24 cellular contexts compared by ENCODE assay signal in the genomic region with DNA sequence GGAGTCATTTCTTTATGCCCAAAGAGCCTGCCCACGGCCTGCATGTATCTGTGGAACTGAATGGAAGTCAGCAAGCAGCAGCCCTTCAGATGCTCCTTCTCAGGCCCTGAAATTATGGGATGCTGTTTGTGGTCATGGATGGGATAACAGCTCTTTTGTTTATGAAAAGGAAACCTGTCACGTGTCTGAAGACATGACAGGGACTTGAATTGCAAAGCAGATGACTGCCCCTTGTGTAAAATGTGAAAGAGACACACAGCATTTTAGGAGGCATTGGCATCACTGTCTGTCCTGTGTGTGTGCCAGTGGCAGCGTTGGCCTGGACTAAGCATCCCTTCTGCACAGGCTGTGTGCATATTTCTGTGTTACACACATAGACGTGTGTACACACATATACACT.
DNase-seq lines count a peak whose midpoint lies in the region; ATAC-seq, FAIRE-seq and TF ChIP-seq lines count a peak whose summit lies in the region.
"Had no signal": no experiment of that assay in that cellular context is flagged by ENCODE, and none has a peak within 500 bp of the region (broad histone marks: within the 10 kb centered on the region; RNA-seq: fewer than 3 reads in every experiment).

No MANE protein-coding gene starts in this region.

- H3K4me3 Mint-ChIP-seq in activated T-cell treated with anti-CD3 and anti-CD28 coated beads, Interleukin-2, amount 50 U/mL, for 4 hours: no peak overlapping the region
- H3K4me3 Mint-ChIP-seq: B cell; CD4-positive, alpha-beta T cell had no signal

- H3K27me3 Mint-ChIP-seq in activated T-cell treated with anti-CD3 and anti-CD28 coated beads, Interleukin-2, amount 50 U/mL, for 4 hours (ENCODE audit: low read depth): peaks cover 8% of the 10 kb centered on the region
- H3K27me3 Mint-ChIP-seq: B cell; CD4-positive, alpha-beta T cell; IgD-negative memory B cell had no signal

- DNase-seq in Ammon's horn (ENCODE audit: low spot score): peak; percentile 70
- peak; percentile 46 for DNase-seq in NCI-H526 treated with DMSO at 0.1 percent for 48 hours (lab: John Stamatoyannopoulos, UW)
- peak; percentile 61 for DNase-seq in inferior parietal cortex (ENCODE audit: extremely low spot score)
- peak; percentile 81 for DNase-seq in pons (ENCODE audit: low spot score)
- no peak for DNase-seq in activated T-cell treated with anti-CD3 and anti-CD28 coated beads, Interleukin-2, amount 50 U/mL, for 4 hours
- no peak for DNase-seq in D721Med (ENCODE audit: insufficient read length, low spot score)
- DNase-seq in GM20000 (ENCODE audit: low spot score): no peak
- DNase-seq: 8988T; Calu3; CD4-positive, alpha-beta T cell; DMS53; Kasumi-1; NCI-H1092 treated with DMSO at 0.1 percent for 48 hours; NCI-H146; NCI-H2081; NCI-H82; OCI-M1; Right ventricle myocardium superior had no signal

- ATAC-seq in HG03565 (IDR thresholded peaks at IDR 0.05; ENCODE audit: unreplicated experiment): no peak
- ATAC-seq in activated T-cell treated with anti-CD3 and anti-CD28 coated beads, Interleukin-2, amount 50 U/mL, for 4 hours: no peak

- no peak for FAIRE-seq in D721Med (lab: Jason Lieb, UNC)
- FAIRE-seq: GM12892, GM18507, HTR-8/SVneo had no signal

- peaks cover 2% of the 10 kb centered on the region for H3K36me3 Mint-ChIP-seq in activated T-cell treated with anti-CD3 and anti-CD28 coated beads, Interleukin-2, amount 50 U/mL, for 4 hours (ENCODE audit: insufficient read depth)

- peaks cover 28% of the 10 kb centered on the region for H3K4me1 Mint-ChIP-seq in activated T-cell treated with anti-CD3 and anti-CD28 coated beads, Interleukin-2, amount 50 U/mL, for 4 hours (ENCODE audit: low read depth)

- H3K9me3 Mint-ChIP-seq in activated T-cell treated with anti-CD3 and anti-CD28 coated beads, Interleukin-2, amount 50 U/mL, for 4 hours: peaks cover 4% of the 10 kb centered on the region

- TF ChIP-seq CTCF in D721Med (IDR thresholded peaks at IDR 0.05; ENCODE audit: insufficient read depth, missing control alignments) (no peak), GM20000 (IDR thresholded peaks at IDR 0.05; ENCODE audit: extremely low read depth, missing control alignments) (no peak)

Comparison
In these comparisons a context has a peak if more than half of its experiments do, and no peak if none do; other contexts are left out.
1. DNase-seq: peak in Ammon's horn (single experiment), NCI-H526 treated with DMSO at 0.1 percent for 48 hours (single experiment), inferior parietal cortex (single experiment) and pons (single experiment); none in activated T-cell treated with anti-CD3 and anti-CD28 coated beads, Interleukin-2, amount 50 U/mL, for 4 hours (single experiment), D721Med (single experiment) and GM20000 (single experiment).